21 cellular contexts compared by ENCODE assay signal in genomic region chr2:109499549-109499948, GRCh38.
DNase-seq lines count a peak whose midpoint lies in the region; ATAC-seq and TF ChIP-seq lines count a peak whose summit lies in the region.
"Had no signal": no experiment of that assay in that cellular context is flagged by ENCODE, and none has a peak within 500 bp of the region (broad histone marks: within the 10 kb centered on the region; RNA-seq: fewer than 3 reads in every experiment).

No MANE protein-coding gene starts in this region.

- no peak overlapping the region for H3K56ac ChIP-seq in IMR-90 (ENCODE audit: extremely low read depth, insufficient read depth, low read length)

- H3K4me3 ChIP-seq in BLaER1 treated with 17β-estradiol and CSF1 and Interleukin-3, amounts not matched to agents 10 nM and 100 nM = no peak overlapping the region; a peak in 1 of 20 replicates
- no peak overlapping the region for H3K4me3 ChIP-seq in IMR-90 (ENCODE audit: insufficient read depth, low read depth, low read length)
- no peak overlapping the region for H3K4me3 ChIP-seq in neuronal stem cell (ENCODE audit: low read length in 2 of 2)
- H3K4me3 ChIP-seq: dorsolateral prefrontal cortex, esophagus squamous epithelium, heart left ventricle, K562, psoas muscle had no signal

- POLR2A ChIA-PET in IMR-90 (lab: Charles Lee; ENCODE audit: unreplicated experiment) = no interaction called here

- H3K4ac ChIP-seq in IMR-90 (ENCODE audit: low read depth, low read length) (peak overlapping the region; percentile 71; the same call in 1 of the 2 replicates), neuronal stem cell (ENCODE audit: low read length) (no peak overlapping the region)

- H3K79me1 ChIP-seq in IMR-90 (ENCODE audit: low read depth in 1 of 2, low read length in 2 of 2) = peaks cover 0 to 32% of the 10 kb centered on the region in 2 experiments; a peak in 2 of 4 replicates
- no peaks in the 10 kb centered on the region for H3K79me1 ChIP-seq in neuronal stem cell (ENCODE audit: low read depth, low read length)

- peaks cover 23% of the 10 kb centered on the region for H3K9me1 ChIP-seq in IMR-90 (ENCODE audit: insufficient read depth, low read length)

- peak overlapping the region in 6 of 11 experiments; percentile 13 to 54 (median 41); a peak in 8 of 22 replicates for H3K27ac ChIP-seq in BLaER1 treated with 17β-estradiol and CSF1 and Interleukin-3, amounts not matched to agents 10 nM and 100 nM
- no peak overlapping the region for H3K27ac ChIP-seq in IMR-90 (ENCODE audit: insufficient read depth, low read length)
- no peak overlapping the region for H3K27ac ChIP-seq in neuronal stem cell (replicated peaks; ENCODE audit: low read length)
- H3K27ac ChIP-seq: esophagus squamous epithelium, heart left ventricle, psoas muscle had no signal

- peak overlapping the region; percentile 67 for H2BK20ac ChIP-seq in IMR-90 (ENCODE audit: low read depth, low read length)

- H2AK5ac ChIP-seq in IMR-90 (ENCODE audit: low read depth, low read length) (peak overlapping the region; percentile 72; the same call in 1 of the 2 replicates), neuronal stem cell (ENCODE audit: low read depth, low read length) (peak overlapping the region; percentile 31)

- H3K9me3 ChIP-seq in BLaER1 treated with 17β-estradiol and CSF1 and Interleukin-3, amounts not matched to agents 10 nM and 100 nM (replicated peaks in 1 of 11) = peaks cover 7 to 18% (median 13%) of the 10 kb centered on the region in 11 experiments; a peak in 20 of 22 replicates
- H3K9me3 ChIP-seq in IMR-90 (ENCODE audit: control insufficient read depth, insufficient read depth, low read length) = no peaks in the 10 kb centered on the region
- H3K9me3 ChIP-seq in neuronal stem cell (replicated peaks in 1 of 2; ENCODE audit: control insufficient read depth in 2 of 2, insufficient read depth in 1 of 2, low read depth in 1 of 2, low read length in 2 of 2) = no peaks in the 10 kb centered on the region
- H3K9me3 ChIP-seq: esophagus squamous epithelium, heart left ventricle, psoas muscle had no signal

- H2AK9ac ChIP-seq in IMR-90 (replicated peaks; ENCODE audit: low read depth, low read length, poor library complexity) = no peak overlapping the region

- peaks cover 28 to 80% (median 64%) of the 10 kb centered on the region in 10 experiments for H3K4me1 ChIP-seq in BLaER1 treated with 17β-estradiol and CSF1 and Interleukin-3, amounts not matched to agents 10 nM and 100 nM
- H3K4me1 ChIP-seq in IMR-90 (ENCODE audit: control insufficient read depth, insufficient read depth, low read length) = peaks cover 14% of the 10 kb centered on the region
- peaks cover 0 to 8% of the 10 kb centered on the region in 2 donors for H3K4me1 ChIP-seq in neuronal stem cell (ENCODE audit: control insufficient read depth in 2 of 2, insufficient read depth in 1 of 2, low read depth in 1 of 2, low read length in 2 of 2)

- ATAC-seq in IMR-90 (ENCODE audit: low read depth) = no peak
- ATAC-seq in esophagus mucosa = peak; percentile 24
- ATAC-seq: K562, psoas muscle had no signal

- 0 out of 2 replicates have a peak overlapping the region, but pooled peaks have one; percentile 34 for H3K14ac ChIP-seq in IMR-90 (replicated peaks; ENCODE audit: low read depth, low read length)
- H3K14ac ChIP-seq in neuronal stem cell (ENCODE audit: low read length) = no peak overlapping the region

- dilution Hi-C loops in IMR-90 (cut with HindIII; ENCODE audit: low sequenced_read_pairs, unreplicated experiment) = no loop called here

- WGBS in IMR-90 (ENCODE audit: extremely low coverage in 2 of 2, insufficient read length in 1 of 2), 2 experiments = 93% methylated on average over 3 of the region's 4 CpGs; no CpG with 5 or more reads in 1 of the 2 experiments
- no CpG with 5 or more reads among the region's 4 CpGs for WGBS in neuronal stem cell (ENCODE audit: extremely low coverage in 2 of 2, insufficient read length in 2 of 2, insufficient replicate concordance in 1 of 2), 2 donors

- H3K18ac ChIP-seq in IMR-90 (ENCODE audit: low read depth, low read length) (no peak overlapping the region), neuronal stem cell (ENCODE audit: low read length) (peak overlapping the region; percentile 9)

- H4K91ac ChIP-seq in IMR-90 (ENCODE audit: insufficient read depth, low read depth, low read length) (no peak overlapping the region), neuronal stem cell (ENCODE audit: low read depth, low read length, poor library complexity) (no peak overlapping the region)

- H3K36me3 ChIP-seq in BLaER1 treated with 17β-estradiol and CSF1 and Interleukin-3, amounts not matched to agents 10 nM and 100 nM = peaks cover 15 to 77% (median 53%) of the 10 kb centered on the region in 11 experiments; a peak in 21 of 22 replicates
- peaks cover 28% of the 10 kb centered on the region for H3K36me3 ChIP-seq in IMR-90 (ENCODE audit: control insufficient read depth, insufficient read depth, low read length)
- H3K36me3 ChIP-seq in neuronal stem cell (replicated peaks in 1 of 2; ENCODE audit: control insufficient read depth in 2 of 2, insufficient read depth in 2 of 2, low read length in 2 of 2) = no peaks in the 10 kb centered on the region

- peaks cover 0 to 51% (median 26%) of the 10 kb centered on the region in 11 experiments; a peak in 13 of 22 replicates for H4K20me1 ChIP-seq in BLaER1 treated with 17β-estradiol and CSF1 and Interleukin-3, amounts not matched to agents 10 nM and 100 nM
- H4K20me1 ChIP-seq in IMR-90 (ENCODE audit: insufficient read depth, low read length) = peaks cover 9% of the 10 kb centered on the region; the same call in 1 of the 2 replicates

- H2BK15ac ChIP-seq in IMR-90 (ENCODE audit: low read depth, low read length) (peak overlapping the region; percentile 47; the same call in 1 of the 3 replicates), neuronal stem cell (ENCODE audit: low read length) (no peak overlapping the region)

- CTCF ChIA-PET in IMR-90 (lab: Yijun Ruan, JAX) = interaction anchor here (1.5 kb wide), 1 partner anchor 11 kb away, joined by 4 read pairs; no protein-coding TSS in a partner anchor

- in situ Hi-C loops in IMR-90 (cut with MboI; ENCODE audit: low sequenced_read_pairs) = no loop called here

- TF ChIP-seq RAD21 in IMR-90 (IDR thresholded peaks at IDR 0.05; ENCODE audit: low read length) = no peak

- peak overlapping the region in 7 of 11 experiments; percentile 21 to 62 (median 33); a peak in 11 of 22 replicates for H3K9ac ChIP-seq in BLaER1 treated with 17β-estradiol and CSF1 and Interleukin-3, amounts not matched to agents 10 nM and 100 nM
- H3K9ac ChIP-seq in IMR-90 (ENCODE audit: low read depth, low read length) (no peak overlapping the region), neuronal stem cell (ENCODE audit: low read depth, low read length, poor library complexity) (no peak overlapping the region)

- H3K27me3 ChIP-seq in BLaER1 treated with 17β-estradiol and CSF1 and Interleukin-3, amounts not matched to agents 10 nM and 100 nM = no peaks in the 10 kb centered on the region
- H3K27me3 ChIP-seq in IMR-90 (ENCODE audit: control insufficient read depth, insufficient read depth, low read length) (no peaks in the 10 kb centered on the region), neuronal stem cell (ENCODE audit: control insufficient read depth in 3 of 3, insufficient read depth in 3 of 3, low read depth in 1 of 3, low read length in 3 of 3) (no peaks in the 10 kb centered on the region)
- H3K27me3 ChIP-seq: dorsolateral prefrontal cortex, esophagus squamous epithelium, heart left ventricle had no signal

- no TSS peak for BruUV-seq in IMR-90 (replicated peaks; lab: Mats Ljungman, UMichigan)

- no peak for TF ChIP-seq POLR2A in IMR-90 (IDR thresholded peaks at IDR 0.05; ENCODE audit: low read depth, low read length)

- intact Hi-C loops in IMR-90 (cut with micrococcal nuclease) = loop anchor here (5.0 kb wide), 1 partner anchor 177 kb away; no protein-coding TSS in a partner anchor

- peak overlapping the region; percentile 22 for H2BK5ac ChIP-seq in IMR-90 (ENCODE audit: low read depth, low read length, poor library complexity, severe bottlenecking)
- no peak overlapping the region for H2BK5ac ChIP-seq in neuronal stem cell (ENCODE audit: low read length)

- no peak overlapping the region for H2AFZ ChIP-seq in IMR-90 (replicated peaks; ENCODE audit: low read length, poor library complexity)
- H2AFZ ChIP-seq in neuronal stem cell (ENCODE audit: low read length) = no peak overlapping the region

- H2BK12ac ChIP-seq in neuronal stem cell (ENCODE audit: low read length) = no peak overlapping the region

- peak overlapping the region; percentile 47 to 94 (median 79) for H3K4me2 ChIP-seq in BLaER1 treated with 17β-estradiol and CSF1 and Interleukin-3, amounts not matched to agents 10 nM and 100 nM
- H3K4me2 ChIP-seq in IMR-90 (ENCODE audit: low read depth, low read length) = no peak overlapping the region
- no peak overlapping the region for H3K4me2 ChIP-seq in neuronal stem cell (ENCODE audit: insufficient read depth, low read length, poor library complexity, severe bottlenecking)

- DNase-seq in IMR-90 (no peak), neuronal stem cell (ENCODE audit: low spot score) (no peak), GM03348 (ENCODE audit: low spot score) (no peak), NCI-H82 (lab: John Stamatoyannopoulos, UW) (no peak), COLO829 (ENCODE audit: low spot score) (no peak)
- no peak for DNase-seq in stimulated activated naive CD4-positive, alpha-beta T cell (lab: John Stamatoyannopoulos, UW)
- DNase-seq: activated CD4-positive, alpha-beta T cell treated with anti-CD3 and anti-CD28 coated beads for 4 hours; activated naive CD4-positive, alpha-beta T cell treated with anti-CD3 and anti-CD28 coated beads, Interleukin-2, amount 10 ng/mL, durations not matched to agents 7 days and 5 days; dorsolateral prefrontal cortex; esophagus squamous epithelium; GF-D8; islet precursor cell; NCI-H1092 treated with DMSO at 0.1 percent for 48 hours; psoas muscle; SHP77; stimulated activated naive CD8-positive, alpha-beta T cell treated with anti-CD3 and anti-CD28 coated beads, Interleukin-15, amount 100 ng/mL, for 72 hours; T-helper 9 cell had no signal

- H3K23ac ChIP-seq in IMR-90 (ENCODE audit: low read depth, low read length) (peak overlapping the region; percentile 21; the same call in 1 of the 2 replicates), neuronal stem cell (ENCODE audit: low read depth, low read length, poor library complexity) (no peak overlapping the region)

- H4K8ac ChIP-seq in IMR-90 (ENCODE audit: low read depth in 2 of 2, low read length in 2 of 2) (no peak overlapping the region), neuronal stem cell (ENCODE audit: low read depth, low read length) (no peak overlapping the region)

- peak overlapping the region; percentile 28; the same call in 1 of the 2 replicates for H2BK120ac ChIP-seq in IMR-90 (ENCODE audit: low read depth, low read length)
- no peak overlapping the region for H2BK120ac ChIP-seq in neuronal stem cell (ENCODE audit: low read depth, low read length)

- no peak overlapping the region for H4K5ac ChIP-seq in IMR-90 (ENCODE audit: low read depth, low read length)

- TF ChIP-seq CTCF in IMR-90 (conservative IDR thresholded peaks at IDR 0.05; ENCODE audit: low read depth, low read length) = no peak

TF ChIP-seq in IMR-90, 13 proteins besides CTCF, POLR2A, EP300 and RAD21 (continues in another document):
- TF ChIP-seq FOS (IDR thresholded peaks at IDR 0.05; ENCODE audit: low read depth, low read length) = no peak

Comparison
In these comparisons a context has a peak if more than half of its experiments do, and no peak if none do; other contexts are left out.
1. H3K27ac ChIP-seq: peak in BLaER1 treated with 17β-estradiol and CSF1 and Interleukin-3, amounts not matched to agents 10 nM and 100 nM (6 of 11); none in IMR-90 (single experiment) and neuronal stem cell (single experiment).
2. H3K4me2 ChIP-seq: peak in BLaER1 treated with 17β-estradiol and CSF1 and Interleukin-3, amounts not matched to agents 10 nM and 100 nM (11 of 11); none in IMR-90 (single experiment) and neuronal stem cell (single experiment).
3. H3K9ac ChIP-seq: peak in BLaER1 treated with 17β-estradiol and CSF1 and Interleukin-3, amounts not matched to agents 10 nM and 100 nM (7 of 11); none in IMR-90 (single experiment) and neuronal stem cell (single experiment).